In the genomic region with DNA sequence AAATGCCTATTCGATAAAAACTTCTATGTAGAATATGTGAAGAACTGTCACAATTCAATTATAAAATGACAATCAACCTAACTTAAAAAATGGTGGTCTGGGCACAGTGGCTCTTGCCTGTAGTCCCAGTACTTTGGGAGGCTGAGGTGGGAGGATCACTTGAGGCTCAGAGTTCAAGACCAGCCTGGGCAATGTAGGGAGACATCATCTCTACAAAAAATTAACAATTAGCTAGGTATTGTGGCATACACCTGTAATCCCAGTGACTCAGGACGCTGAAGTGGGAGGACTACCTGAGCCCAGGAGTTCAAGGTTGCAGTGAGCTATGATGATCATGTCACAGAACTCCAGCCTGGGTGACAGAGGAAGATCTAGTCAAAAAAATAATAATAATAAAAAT, we compare ENCODE assay signal across 8 cellular contexts.
"Had no signal": no experiment of that assay in that cellular context is flagged by ENCODE, and none has a peak within 500 bp of the region (broad histone marks: within the 10 kb centered on the region; RNA-seq: fewer than 3 reads in every experiment).

No MANE protein-coding gene starts in this region.

- H3K4me3 Mint-ChIP-seq: GM23338, H9 had no signal

- H3K27ac ChIP-seq: HL-60 had no signal

- H3K4me3 ChIP-seq: GM23338, K562 had no signal

- DNase-seq: H9, HCEC 1CT, IMR-90 had no signal

- H3K9me3 Mint-ChIP-seq: GM23338 had no signal

- ATAC-seq: GM23338, K562 had no signal

- FAIRE-seq: H1, H54, K562 had no signal

- H3K4me2 ChIP-seq: GM23338 had no signal
